12 cellular contexts compared by ENCODE assay signal in genomic region chr14:74549588-74549987, GRCh38. TPM values are rescaled to one million over a fixed set of nuclear protein-coding genes. Genes with fewer than 3 reads are reported as not detected.
A peak's percentile ranks its signal among the peaks of the same experiment; 100 is the strongest.
DNase-seq lines count a peak whose midpoint lies in the region; ATAC-seq and TF ChIP-seq lines count a peak whose summit lies in the region.
"Had no signal": no experiment of that assay in that cellular context is flagged by ENCODE, and none has a peak within 500 bp of the region (broad histone marks: within the 10 kb centered on the region; RNA-seq: fewer than 3 reads in every experiment).

No MANE protein-coding gene starts in this region.

- no peaks in the 10 kb centered on the region for H4K20me1 ChIP-seq in PC-9 (ENCODE audit: insufficient read depth)

- H3K4me3 ChIP-seq in PC-9 = no peak overlapping the region
- no peak overlapping the region for H3K4me3 ChIP-seq in esophagus (ENCODE audit: low read depth in 1 of 2, low read length in 2 of 2)
- no peak overlapping the region for H3K4me3 ChIP-seq in retinal pigment epithelial cell (ENCODE audit: low read length)

- H3F3A ChIP-seq in PC-9 (ENCODE audit: insufficient read depth, low read depth) = no peaks in the 10 kb centered on the region; the same call in 1 of the 2 replicates

- H3K9me3 ChIP-seq in PC-9 (ENCODE audit: insufficient read depth, low read depth) = no peaks in the 10 kb centered on the region
- no peaks in the 10 kb centered on the region for H3K9me3 ChIP-seq in esophagus (ENCODE audit: control insufficient read depth in 2 of 2, insufficient read depth in 1 of 2, low read depth in 1 of 2, low read length in 1 of 2)

- intact Hi-C loops in PC-9 (cut with micrococcal nuclease; ENCODE audit: unreplicated experiment) = loop anchor here (1.0 to 5.0 kb wide), 5 partner anchors 24 to 255 kb away; no protein-coding TSS in a partner anchor

- no peaks in the 10 kb centered on the region for H3K79me2 ChIP-seq in PC-9 (ENCODE audit: low read depth)

- ATAC-seq in HG03039 (IDR thresholded peaks at IDR 0.05; ENCODE audit: unreplicated experiment) = no peak
- ATAC-seq: left colon had no signal

- DNase-seq in PC-9 (peak; percentile 74 to 85), retinal pigment epithelial cell (ENCODE audit: low read depth) (no peak), inferior parietal cortex (ENCODE audit: extremely low spot score) (no peak)
- no peak for DNase-seq in stimulated activated CD4-positive, alpha-beta T cell treated with anti-CD3 and anti-CD28 coated beads, Interleukin-15, amount 100 ng/mL, for 24 hours
- DNase-seq: activated effector memory CD4-positive, alpha-beta T cell treated with anti-CD3 and anti-CD28 coated beads, Interleukin-2, amount 50 U/mL, for 16 hours; effector CD4-positive, alpha-beta T cell; left colon; NK-92 treated with Interleukin-12 subunit alpha and Interleukin-12 subunit beta, amount 100 ng/mL, for 24 hours; retina had no signal

- H3K4me1 ChIP-seq in PC-9 (replicated peaks; ENCODE audit: insufficient read depth) = peaks cover 13% of the 10 kb centered on the region
- H3K4me1 ChIP-seq in esophagus (ENCODE audit: control insufficient read depth in 2 of 2, insufficient read depth in 2 of 2, low read length in 1 of 2) = peaks cover 0 to 10% of the 10 kb centered on the region in 2 donors

- 0 out of 2 replicates have a peak overlapping the region, but pooled peaks have one; percentile 3 for H3K4me2 ChIP-seq in PC-9

- WGBS in esophagus, 2 donors = 42 to 57% methylated on average over 1 of the region's 1 CpG

- BruUV-seq in PC-9 (replicated peaks; lab: Mats Ljungman, UMichigan) = no TSS peak

- no peak overlapping the region for H2AFZ ChIP-seq in PC-9

- CTCF ChIA-PET in PC-9 (lab: Charles Lee) = interaction anchor here (0.5 to 2.4 kb wide), 8 partner anchors 12 to 254 kb away, joined by 3 to 13 read pairs (median 6); no protein-coding TSS in a partner anchor

- H3K9me2 ChIP-seq in PC-9 (ENCODE audit: insufficient read depth) = no peaks in the 10 kb centered on the region

- peak overlapping the region; percentile 14 for H3K27ac ChIP-seq in PC-9
- peak overlapping the region; percentile 25 to 62 for H3K27ac ChIP-seq in esophagus (ENCODE audit: low read depth in 2 of 2, low read length in 1 of 2)

- POLR2A ChIA-PET in PC-9 (lab: Charles Lee; ENCODE audit: unreplicated experiment) = no interaction called here

- H3K27me3 ChIP-seq in PC-9 (ENCODE audit: insufficient read depth, low read depth) = no peaks in the 10 kb centered on the region
- no peaks in the 10 kb centered on the region for H3K27me3 ChIP-seq in esophagus (ENCODE audit: control insufficient read depth in 1 of 2, insufficient read depth in 2 of 2, low read length in 2 of 2)

- H3K36me3 ChIP-seq in PC-9 (ENCODE audit: low read depth) (0 out of 2 replicates have a peak, but pooled peaks cover 3% of the 10 kb centered on the region), esophagus (ENCODE audit: control insufficient read depth in 2 of 2, insufficient read depth in 2 of 2, low read length in 1 of 2) (peaks cover 2 to 4% of the 10 kb centered on the region in 2 donors)

- 0 out of 2 replicates have a peak, but pooled peaks have one; percentile 10 for TF ChIP-seq CTCF in GM12874 (IDR thresholded peaks at IDR 0.05; ENCODE audit: insufficient read depth, low read depth, low read length)
- TF ChIP-seq CTCF in PC-9 (conservative IDR thresholded peaks at IDR 0.05) = peak; percentile 88
- peak; percentile 33 for TF ChIP-seq CTCF in retinal pigment epithelial cell (conservative IDR thresholded peaks at IDR 0.05; ENCODE audit: low read depth, low read length)

RNA-seq across cellular contexts. Expression of gene ISCA2, which starts 56.0 kb away (rescaled TPM):
- 83.2 and 86.5 TPM in 2 replicates for total RNA-seq in PC-9 (2021)
- 10 to 100 TPM; 10.9 to 15.3 TPM for polyA plus RNA-seq in esophagus

RNA-seq across cellular contexts. Expression of gene NPC2, which starts 56.5 kb away (rescaled TPM):
- 1,010 and 1,208 TPM in 2 replicates for total RNA-seq in PC-9 (2021)
- polyA plus RNA-seq in esophagus = 100 to 1,000 TPM in 1 of 2 donors, 10 to 100 TPM in 1; 98.3 to 163 TPM

Comparison
In these comparisons a context has a peak if more than half of its experiments do, and no peak if none do; other contexts are left out.
1. CTCF ChIP-seq: peak in every context shown above with its lines; median percentile 88 in PC-9; 33 in retinal pigment epithelial cell; 10 in GM12874.
2. DNase-seq: peak in PC-9 (2 of 2); none in retinal pigment epithelial cell (single experiment), inferior parietal cortex (single experiment) and stimulated activated CD4-positive, alpha-beta T cell treated with anti-CD3 and anti-CD28 coated beads, Interleukin-15, amount 100 ng/mL, for 24 hours (single experiment).